In the genomic region with DNA sequence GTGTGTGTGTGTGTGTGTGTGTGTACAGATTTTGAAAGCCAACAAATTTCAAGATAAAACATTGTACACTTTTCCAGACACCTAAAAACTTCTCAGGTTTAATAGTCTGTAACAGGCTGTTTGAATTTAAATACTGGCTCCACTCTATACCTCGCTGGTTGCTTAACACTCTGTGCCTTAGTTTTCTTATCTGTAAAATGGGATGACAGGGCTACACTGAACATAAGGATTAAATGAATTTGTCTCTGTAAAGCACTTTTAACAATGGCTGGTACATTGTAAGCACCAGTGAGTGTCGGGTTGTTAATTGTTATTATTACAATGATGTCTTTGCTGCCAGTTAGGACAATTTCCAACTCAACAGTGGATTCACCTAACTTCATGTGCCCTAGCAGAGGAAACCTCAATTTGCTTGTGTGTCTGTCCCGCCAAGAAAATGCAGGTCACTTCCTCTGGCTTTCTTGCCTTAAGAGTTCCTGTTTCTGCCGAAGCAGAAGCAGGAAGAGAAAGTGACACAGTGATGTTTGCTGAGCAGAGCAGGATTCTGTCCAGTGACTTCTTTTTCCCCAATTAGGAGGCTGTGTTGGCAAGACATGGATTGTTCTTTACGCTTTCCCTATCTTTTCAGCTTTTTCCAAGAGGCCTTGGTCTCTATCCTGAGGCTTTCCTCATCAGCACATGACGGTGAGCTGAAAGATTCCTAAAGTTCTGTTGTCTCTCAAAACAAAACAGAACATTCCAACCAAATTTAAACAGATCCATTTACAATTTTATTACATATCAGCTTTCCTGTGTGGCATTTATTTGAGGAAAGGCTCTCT, we compare ENCODE assay signal across 1 cellular context.
TF ChIP-seq lines count a peak whose summit lies in the region.

No MANE protein-coding gene starts in this region.

TF ChIP-seq in GM12878, 131 proteins besides CTCF, POLR2A, EP300 and RAD21 (continued from another document):
- TF ChIP-seq POLR2AphosphoS2 (IDR thresholded peaks at IDR 0.05; ENCODE audit: low read depth, low read length) (no peak), RBBP5 (conservative IDR thresholded peaks at IDR 0.05) (no peak), BMI1 (IDR thresholded peaks at IDR 0.05; ENCODE audit: borderline replicate concordance) (no peak), EGR1 (IDR thresholded peaks at IDR 0.05; ENCODE audit: borderline replicate concordance in 1 of 2, low read depth in 2 of 2, low read length in 2 of 2) (no peak), HCFC1 (IDR thresholded peaks at IDR 0.05; ENCODE audit: low read length) (no peak), MEF2A (IDR thresholded peaks at IDR 0.05; ENCODE audit: insufficient read depth, low read depth, low read length) (0 out of 2 replicates have a peak, but pooled peaks have one; percentile 14), JUND (IDR thresholded peaks at IDR 0.05; ENCODE audit: low read depth, low read length) (no peak), CREM (IDR thresholded peaks at IDR 0.05; ENCODE audit: low read depth) (0 out of 2 replicates have a peak, but pooled peaks have one; percentile 45), CHD4 (IDR thresholded peaks at IDR 0.05) (no peak), ZNF687 (IDR thresholded peaks at IDR 0.05) (peak; percentile 97), MYB (IDR thresholded peaks at IDR 0.05; ENCODE audit: borderline replicate concordance, low read depth, low read length) (no peak), ZBED1 (IDR thresholded peaks at IDR 0.05; ENCODE audit: borderline replicate concordance) (no peak), EZH2 (IDR thresholded peaks at IDR 0.05; ENCODE audit: borderline replicate concordance, control insufficient read depth, low read depth, low read length) (no peak), NBN (IDR thresholded peaks at IDR 0.05) (peak; percentile 37; the same call in 1 of the 2 replicates), FOS (IDR thresholded peaks at IDR 0.05; ENCODE audit: borderline replicate concordance, extremely low read depth, insufficient read length) (no peak), HDGF (IDR thresholded peaks at IDR 0.05) (no peak), PML (IDR thresholded peaks at IDR 0.05; ENCODE audit: low read length) (no peak; the same call in none of the 2 replicates), STAT1 (conservative IDR thresholded peaks at IDR 0.05) (no peak), RB1 (IDR thresholded peaks at IDR 0.05; ENCODE audit: borderline replicate concordance) (no peak), ETV6 (conservative IDR thresholded peaks at IDR 0.05 in 1 of 2, IDR thresholded peaks at IDR 0.05 in 1 of 2; ENCODE audit: borderline replicate concordance in 1 of 2, low read depth in 1 of 2) (peak in 1 of 2 experiments; percentile 82; a peak in 2 of 4 replicates)
